Comparison of ENCODE assay signal across 8 cellular contexts in the genomic region with DNA sequence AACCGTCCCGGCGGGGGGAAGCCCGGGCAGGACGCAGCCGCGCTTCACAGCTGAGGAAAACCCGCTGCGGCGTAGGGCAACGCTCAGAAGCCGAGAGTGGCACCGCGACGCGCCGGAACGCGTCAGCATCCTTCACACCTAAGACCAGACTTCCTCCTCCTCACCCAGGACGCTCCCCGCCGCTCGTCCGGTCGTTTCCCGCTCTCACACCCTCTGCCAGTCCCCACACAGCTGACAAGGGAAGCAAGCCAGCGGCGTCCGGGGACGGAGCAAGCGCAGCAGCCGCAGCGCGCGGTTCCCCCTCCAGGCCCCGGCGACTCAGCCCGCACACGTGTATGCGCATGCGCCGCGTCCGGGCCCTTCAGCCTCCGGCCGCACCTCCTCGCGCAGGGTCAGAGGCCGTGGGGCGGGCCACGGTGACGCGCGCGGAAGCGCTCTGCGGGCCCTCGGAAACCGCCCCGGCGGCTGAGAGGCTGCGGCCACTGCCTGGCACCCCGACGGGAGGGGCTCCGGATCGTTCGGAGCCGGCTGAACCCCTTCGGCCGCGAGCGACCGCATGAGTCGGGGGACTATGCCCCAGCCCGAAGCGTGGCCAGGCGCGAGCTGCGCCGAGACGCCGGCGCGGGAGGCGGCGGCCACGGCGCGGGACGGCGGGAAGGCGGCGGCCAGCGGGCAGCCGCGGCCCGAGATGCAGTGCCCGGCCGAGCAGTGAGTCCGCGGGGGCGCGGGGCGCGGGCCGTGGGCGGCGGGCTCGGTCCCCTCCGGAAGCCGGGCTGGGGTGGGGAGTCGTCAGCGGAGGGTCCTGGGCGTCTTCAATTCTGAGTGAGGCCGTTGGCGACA. TPM values are rescaled to one million over a fixed set of nuclear protein-coding genes. Genes with fewer than 3 reads are reported as not detected.
DNase-seq lines count a peak whose midpoint lies in the region; ATAC-seq and TF ChIP-seq lines count a peak whose summit lies in the region.

A gene (plus strand): TSS at position 449 of the 840 bp plus-strand sequence. CDS start 108 bp downstream, at position 557.

- intact Hi-C loops in activated CD4-positive, alpha-beta T cell treated with anti-CD3 and anti-CD28 coated beads for 36 hours (cut with DNase I, micrococcal nuclease), result loop anchor here (1.0 to 10.0 kb wide), 14 partner anchors 42 to 1803 kb away; a partner anchor contains a TSS

- H3K4me3 ChIP-seq in AG10803 (ENCODE audit: low read length), result peak within 1 kb of the TSS; percentile 83

- H3K27me3 ChIP-seq in layer of hippocampus (ENCODE audit: control insufficient read depth, insufficient read depth, low read length), result no peaks in the 10 kb centered on the region

- H3K27ac ChIP-seq in cingulate gyrus (ENCODE audit: low read depth, low read length), result peak within 1 kb of the TSS; percentile 82
- peak within 1 kb of the TSS; percentile 92 for H3K27ac ChIP-seq in layer of hippocampus (ENCODE audit: low read depth, low read length)

- TF ChIP-seq CTCF in AG10803 (conservative IDR thresholded peaks at IDR 0.05; ENCODE audit: low read length), result no peak

- H3K36me3 Mint-ChIP-seq in activated CD4-positive, alpha-beta T cell treated with anti-CD3 and anti-CD28 coated beads for 36 hours (ENCODE audit: low read depth), result peaks cover 30% of the 10 kb centered on the region

- peak within 1 kb of the TSS; percentile 95 for H3K4me3 Mint-ChIP-seq in activated CD4-positive, alpha-beta T cell treated with anti-CD3 and anti-CD28 coated beads for 36 hours

- H3K27me3 Mint-ChIP-seq in activated CD4-positive, alpha-beta T cell treated with anti-CD3 and anti-CD28 coated beads for 36 hours, result no peaks in the 10 kb centered on the region

- CTCF ChIA-PET in activated CD4-positive, alpha-beta T cell treated with anti-CD3 and anti-CD28 coated beads for 36 hours (lab: Charles Lee), result interaction anchor here (1.9 kb wide), 1 partner anchor 16 kb away, joined by 10 read pairs; no protein-coding TSS in a partner anchor

- POLR2A ChIA-PET in activated CD4-positive, alpha-beta T cell treated with anti-CD3 and anti-CD28 coated beads for 36 hours (lab: Charles Lee), result no interaction called here

- peak; percentile 85 for DNase-seq in AG10803 (ENCODE audit: low read depth)
- peak; percentile 87 to 96 for DNase-seq in NCI-H446 (lab: John Stamatoyannopoulos, UW)
- DNase-seq in activated CD4-positive, alpha-beta T cell treated with anti-CD3 and anti-CD28 coated beads for 36 hours, result peak; percentile 93
- DNase-seq in stimulated activated CD4-positive, alpha-beta T cell treated with anti-CD3 and anti-CD28 coated beads, Interleukin-1b, Interleukin-23, amount 100 ng/mL, for 4 hours (ENCODE audit: low read depth in 2 of 2), result peak; percentile 71 to 85

- peak; percentile 63 for ATAC-seq in GM19025 (IDR thresholded peaks at IDR 0.05; ENCODE audit: low read depth, unreplicated experiment)
- ATAC-seq in HG03280 (IDR thresholded peaks at IDR 0.05; ENCODE audit: unreplicated experiment), result peak; percentile 71
- peak; percentile 83 for ATAC-seq in activated CD4-positive, alpha-beta T cell treated with anti-CD3 and anti-CD28 coated beads for 36 hours

- H3K9me3 Mint-ChIP-seq in activated CD4-positive, alpha-beta T cell treated with anti-CD3 and anti-CD28 coated beads for 36 hours (ENCODE audit: low read depth), result peaks cover 2% of the 10 kb centered on the region

- peaks cover 68% of the 10 kb centered on the region for H3K4me1 Mint-ChIP-seq in activated CD4-positive, alpha-beta T cell treated with anti-CD3 and anti-CD28 coated beads for 36 hours

- peak within 1 kb of the TSS; percentile 97 for H3K27ac Mint-ChIP-seq in activated CD4-positive, alpha-beta T cell treated with anti-CD3 and anti-CD28 coated beads for 36 hours

RNA-seq across cellular contexts. Expression of the gene that starts here (rescaled TPM):
- total RNA-seq in activated CD4-positive, alpha-beta T cell treated with anti-CD3 and anti-CD28 coated beads for 36 hours, result 10 to 100 TPM; 48.0 to 48.2 TPM

Comparison
In these comparisons a context has a peak if more than half of its experiments do, and no peak if none do; other contexts are left out.
1. Peak in every context shown above with its lines: DNase-seq, ATAC-seq, H3K4me3 ChIP-seq and H3K27ac ChIP-seq.